ENCODE assay signal across 22 cellular contexts in genomic region chr1:30848130-30848529, GRCh38.
DNase-seq lines count a peak whose midpoint lies in the region; ATAC-seq and TF ChIP-seq lines count a peak whose summit lies in the region.
"Had no signal": no experiment of that assay in that cellular context is flagged by ENCODE, and none has a peak within 500 bp of the region (broad histone marks: within the 10 kb centered on the region; RNA-seq: fewer than 3 reads in every experiment).

No MANE protein-coding gene starts in this region.

- H3K9me3 ChIP-seq in breast epithelium (no peaks in the 10 kb centered on the region), mammary epithelial cell (replicated peaks; ENCODE audit: insufficient read depth, low read length) (no peaks in the 10 kb centered on the region), muscle layer of colon (ENCODE audit: low read length) (no peaks in the 10 kb centered on the region), tibial nerve (no peaks in the 10 kb centered on the region)
- H3K9me3 ChIP-seq: Peyer's patch, SJSA1, testis had no signal

- peak overlapping the region; percentile 84 to 88 for H3K27ac ChIP-seq in breast epithelium
- H3K27ac ChIP-seq in mammary epithelial cell (ENCODE audit: insufficient read depth, low read depth, low read length), result no peak overlapping the region
- H3K27ac ChIP-seq in muscle layer of colon (ENCODE audit: low read depth, low read length), result peak overlapping the region; percentile 46
- peak overlapping the region; percentile 57 to 90 (median 82) for H3K27ac ChIP-seq in tibial nerve
- H3K27ac ChIP-seq: 22Rv1, testis had no signal

- TF ChIP-seq POLR2A in breast epithelium (IDR thresholded peaks at IDR 0.05) (no peak), tibial nerve (IDR thresholded peaks at IDR 0.05) (no peak)

- H3K27me3 Mint-ChIP-seq in endothelial cell (ENCODE audit: unreplicated experiment), result peaks cover 14% of the 10 kb centered on the region

- no peak for DNase-seq in breast epithelium (ENCODE audit: low spot score in 2 of 2)
- DNase-seq in mammary epithelial cell, result no peak
- DNase-seq in endothelial cell (ENCODE audit: low spot score), result no peak
- DNase-seq in tibial nerve (ENCODE audit: low spot score in 2 of 2), result no peak
- DNase-seq in NCI-H2081 (lab: John Stamatoyannopoulos, UW), result no peak
- no peak for DNase-seq in NK-92 treated with Interleukin-12 subunit alpha and Interleukin-12 subunit beta, amount 100 ng/mL, for 24 hours (lab: John Stamatoyannopoulos, UW)
- DNase-seq: activated CD8-positive, alpha-beta T cell treated with anti-CD3 and anti-CD28 coated beads, Interleukin-2, amount 10 ng/mL, durations not matched to agents 7 days and 5 days; activated T-cell treated with anti-CD3 and anti-CD28 coated beads, Interleukin-2, amount 50 U/mL, for 24 hours; CD4-positive, CD25-positive, alpha-beta regulatory T cell; cortex of kidney; Karpas-422; naive B cell; NCI-H524; stimulated activated CD4-positive, alpha-beta T cell treated with anti-CD3 and anti-CD28 coated beads, Interleukin-2, amount 100 ng/mL, for 48 hours had no signal

- H4K20me1 ChIP-seq in mammary epithelial cell (ENCODE audit: insufficient read depth, low read length), result no peaks in the 10 kb centered on the region

- no peak overlapping the region for H2AFZ ChIP-seq in mammary epithelial cell (ENCODE audit: low read depth, low read length)

- peaks cover 56% of the 10 kb centered on the region for H3K4me1 Mint-ChIP-seq in endothelial cell (ENCODE audit: unreplicated experiment)
- H3K4me1 Mint-ChIP-seq: naive B cell had no signal

- dilution Hi-C loops in mammary epithelial cell (cut with HindIII; ENCODE audit: low sequenced_read_pairs), result no loop called here

- H3K79me2 ChIP-seq in mammary epithelial cell (ENCODE audit: insufficient read depth, low read length), result no peaks in the 10 kb centered on the region

- no peak for ATAC-seq in HG03565 (IDR thresholded peaks at IDR 0.05; ENCODE audit: unreplicated experiment)
- ATAC-seq: activated CD8-positive, alpha-beta T cell treated with anti-CD3 and anti-CD28 coated beads, Interleukin-2, amount 10 ng/mL, durations not matched to agents 7 days and 5 days; stimulated activated effector memory CD8-positive, alpha-beta T cell treated with anti-CD3 and anti-CD28 coated beads, Interleukin-12 subunit alpha, Interleukin-12 subunit beta, amount 100 ng/mL, for 72 hours had no signal

- H3K4me3 Mint-ChIP-seq in endothelial cell (ENCODE audit: unreplicated experiment), result no peak overlapping the region
- H3K4me3 Mint-ChIP-seq: activated CD8-positive, alpha-beta T cell treated with anti-CD3 and anti-CD28 coated beads, Interleukin-2, amount 10 ng/mL, durations not matched to agents 7 days and 5 days; activated T-cell treated with anti-CD3 and anti-CD28 coated beads, Interleukin-2, amount 50 U/mL, for 24 hours; CD4-positive, CD25-positive, alpha-beta regulatory T cell; endodermal cell; naive B cell; stimulated activated effector memory CD8-positive, alpha-beta T cell treated with anti-CD3 and anti-CD28 coated beads, Interleukin-12 subunit alpha, Interleukin-12 subunit beta, amount 100 ng/mL, for 72 hours had no signal

- no peak overlapping the region for H3K4me2 ChIP-seq in mammary epithelial cell (ENCODE audit: insufficient read depth, low read depth, low read length)

- H3K9ac ChIP-seq in mammary epithelial cell (ENCODE audit: insufficient read depth, low read length), result no peak overlapping the region
- no peak overlapping the region for H3K9ac ChIP-seq in muscle layer of colon (ENCODE audit: low read length)

- no peaks in the 10 kb centered on the region for H3K36me3 ChIP-seq in breast epithelium
- no peaks in the 10 kb centered on the region for H3K36me3 ChIP-seq in mammary epithelial cell (ENCODE audit: insufficient read depth, low read length)
- H3K36me3 ChIP-seq in muscle layer of colon (ENCODE audit: insufficient read depth, low read length), result no peaks in the 10 kb centered on the region
- H3K36me3 ChIP-seq in tibial nerve, result no peaks in the 10 kb centered on the region
- H3K36me3 ChIP-seq: Peyer's patch, SJSA1 had no signal

- WGBS in mammary epithelial cell (ENCODE audit: low coverage, missing lambda C conversion rate), result 41% methylated on average over 5 of the region's 5 CpGs
- 33 to 48% methylated on average over 5 of the region's 5 CpGs for WGBS in tibial nerve, 2 donors

- TF ChIP-seq CTCF in breast epithelium (IDR thresholded peaks at IDR 0.05), result no peak
- TF ChIP-seq CTCF in mammary epithelial cell (conservative IDR thresholded peaks at IDR 0.05 in 1 of 2, IDR thresholded peaks at IDR 0.05 in 1 of 2; ENCODE audit: extremely low read depth in 1 of 2, insufficient read depth in 1 of 2, low read depth in 1 of 2, low read length in 2 of 2), result no peak
- TF ChIP-seq CTCF in endothelial cell (IDR thresholded peaks at IDR 0.05; ENCODE audit: unreplicated experiment), result no peak
- no peak for TF ChIP-seq CTCF in tibial nerve (IDR thresholded peaks at IDR 0.05)

- peak in 1 of 2 donors; percentile 30 for TF ChIP-seq EP300 in tibial nerve (IDR thresholded peaks at IDR 0.05)

- no peaks in the 10 kb centered on the region for H3K36me3 Mint-ChIP-seq in endothelial cell (ENCODE audit: low read depth, unreplicated experiment)
- H3K36me3 Mint-ChIP-seq: CD4-positive, CD25-positive, alpha-beta regulatory T cell; naive B cell; stimulated activated effector memory CD8-positive, alpha-beta T cell treated with anti-CD3 and anti-CD28 coated beads, Interleukin-12 subunit alpha, Interleukin-12 subunit beta, amount 100 ng/mL, for 72 hours had no signal

- peak overlapping the region; percentile 77 for H3K27ac Mint-ChIP-seq in endothelial cell (ENCODE audit: unreplicated experiment)
- H3K27ac Mint-ChIP-seq: activated CD8-positive, alpha-beta T cell treated with anti-CD3 and anti-CD28 coated beads, Interleukin-2, amount 10 ng/mL, durations not matched to agents 7 days and 5 days; activated T-cell treated with anti-CD3 and anti-CD28 coated beads, Interleukin-2, amount 50 U/mL, for 24 hours; CD4-positive, CD25-positive, alpha-beta regulatory T cell; naive B cell; stimulated activated effector memory CD8-positive, alpha-beta T cell treated with anti-CD3 and anti-CD28 coated beads, Interleukin-12 subunit alpha, Interleukin-12 subunit beta, amount 100 ng/mL, for 72 hours had no signal

- H3K4me3 ChIP-seq in breast epithelium (no peak overlapping the region), mammary epithelial cell (replicated peaks in 1 of 3; ENCODE audit: insufficient read depth in 1 of 3, low read depth in 2 of 3, low read length in 3 of 3) (no peak overlapping the region), muscle layer of colon (ENCODE audit: low read depth in 1 of 2, low read length in 2 of 2) (no peak overlapping the region), tibial nerve (no peak overlapping the region)
- H3K4me3 ChIP-seq: Peyer's patch, SJSA1, testis had no signal

- intact Hi-C loops in breast epithelium (cut with DNase I; ENCODE audit: low total_unique reads), result no loop called here
- intact Hi-C loops in mammary epithelial cell (cut with micrococcal nuclease), result no loop called here

- BruUV-seq in mammary epithelial cell (replicated peaks; lab: Mats Ljungman, UMichigan), result no TSS peak

- H3K27me3 ChIP-seq in breast epithelium (no peaks in the 10 kb centered on the region), mammary epithelial cell (ENCODE audit: insufficient read depth, low read length) (no peaks in the 10 kb centered on the region), muscle layer of colon (ENCODE audit: control insufficient read depth in 1 of 2, insufficient read depth in 2 of 2, low read length in 2 of 2) (no peaks in the 10 kb centered on the region), tibial nerve (peaks cover 0 to 11% of the 10 kb centered on the region in 2 donors)
- H3K27me3 ChIP-seq: Peyer's patch, SJSA1, testis had no signal

- CTCF ChIA-PET in mammary epithelial cell (lab: Charles Lee; ENCODE audit: low non-redundant PET), result no interaction called here

- in situ Hi-C loops in mammary epithelial cell (cut with MboI; ENCODE audit: low sequenced_read_pairs in 2 of 2), result no loop called here

- H3K4me1 ChIP-seq in breast epithelium, result no peaks in the 10 kb centered on the region
- peaks cover 11% of the 10 kb centered on the region for H3K4me1 ChIP-seq in mammary epithelial cell (ENCODE audit: insufficient read depth, low read length)
- H3K4me1 ChIP-seq in muscle layer of colon (ENCODE audit: insufficient read depth, low read length), result peaks cover 20% of the 10 kb centered on the region
- peaks cover 0 to 43% (median 19%) of the 10 kb centered on the region in 4 donors for H3K4me1 ChIP-seq in tibial nerve
- H3K4me1 ChIP-seq: Peyer's patch, testis had no signal

- H3K9me3 Mint-ChIP-seq in endothelial cell (ENCODE audit: unreplicated experiment), result no peaks in the 10 kb centered on the region
- H3K9me3 Mint-ChIP-seq: activated T-cell treated with anti-CD3 and anti-CD28 coated beads, Interleukin-2, amount 50 U/mL, for 24 hours; endodermal cell; naive B cell; stimulated activated effector memory CD8-positive, alpha-beta T cell treated with anti-CD3 and anti-CD28 coated beads, Interleukin-12 subunit alpha, Interleukin-12 subunit beta, amount 100 ng/mL, for 72 hours had no signal
